ENCODE assay signal across 9 cellular contexts in the genomic region with DNA sequence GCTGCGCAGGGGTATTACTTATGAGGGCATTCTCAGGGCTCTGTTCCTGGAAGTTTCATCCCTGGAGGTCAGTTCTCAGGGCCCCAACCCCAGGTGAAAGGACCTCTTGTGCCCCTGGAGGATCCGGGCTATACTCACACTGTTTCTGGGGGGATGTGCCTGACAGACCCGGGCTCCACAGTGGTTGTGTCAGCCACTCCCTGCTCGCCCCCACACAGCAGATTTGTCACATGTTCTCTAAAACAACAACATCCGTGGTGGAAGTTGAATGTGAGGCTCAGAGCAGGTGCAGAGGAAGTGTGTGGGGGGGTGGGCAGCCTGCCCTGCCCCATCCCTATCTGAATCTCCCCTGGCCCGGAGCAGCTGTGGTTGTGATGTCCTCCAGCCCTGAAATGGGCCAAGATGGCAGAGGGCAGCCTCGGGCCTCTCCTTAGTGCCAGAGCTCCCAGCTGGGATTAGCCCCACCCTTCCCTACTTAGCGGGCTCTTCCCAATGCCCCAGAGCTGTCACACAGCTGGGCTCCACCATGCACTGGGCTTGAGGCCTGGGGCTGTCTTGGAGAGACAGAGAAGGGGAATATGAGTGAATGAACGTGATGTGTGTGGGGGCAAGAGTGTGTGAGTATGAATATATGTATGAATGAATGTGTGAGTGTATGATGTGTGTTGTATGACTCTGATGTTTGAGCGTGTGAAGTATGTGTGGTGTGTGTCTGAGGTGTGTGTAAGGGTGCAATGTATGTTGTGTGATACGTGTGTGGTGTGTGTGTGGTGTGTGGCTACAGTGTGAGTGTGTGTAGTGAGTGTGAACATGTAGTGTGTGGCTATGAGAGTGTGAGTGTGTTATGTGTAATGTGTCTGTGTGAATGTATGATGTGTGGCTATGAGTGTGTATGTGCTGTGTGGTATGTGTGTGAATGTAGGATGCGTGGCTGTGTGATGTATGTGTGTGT. TPM values are rescaled to one million over a fixed set of nuclear protein-coding genes. Genes with fewer than 3 reads are reported as not detected.
A peak's percentile ranks its signal among the peaks of the same experiment; 100 is the strongest.
DNase-seq lines count a peak whose midpoint lies in the region; ATAC-seq, FAIRE-seq and TF ChIP-seq lines count a peak whose summit lies in the region.
"Had no signal": no experiment of that assay in that cellular context is flagged by ENCODE, and none has a peak within 500 bp of the region (broad histone marks: within the 10 kb centered on the region; RNA-seq: fewer than 3 reads in every experiment).

No MANE protein-coding gene starts in this region.

- peak; percentile 23 for DNase-seq in GM19239 (ENCODE audit: insufficient read length, low spot score)
- peak; percentile 69 to 75 for DNase-seq in activated CD4-positive, alpha-beta T cell treated with anti-CD3 and anti-CD28 coated beads for 4 hours
- DNase-seq in upper lobe of left lung: peak in 1 of 2 donors; percentile 52
- DNase-seq in HTR-8/SVneo (ENCODE audit: insufficient read length, low spot score): no peak
- DNase-seq in NCI-H446 treated with DMSO at 0.1 percent for 48 hours (lab: John Stamatoyannopoulos, UW): no peak
- no peak for DNase-seq in AG08396 (ENCODE audit: low spot score)

- no peaks in the 10 kb centered on the region for H3K36me3 ChIP-seq in upper lobe of left lung

- peak overlapping the region; percentile 38 for H3K27ac ChIP-seq in layer of hippocampus (ENCODE audit: low read depth, low read length)
- H3K27ac ChIP-seq in upper lobe of left lung: peak overlapping the region; percentile 58 to 84 (median 77)

- ATAC-seq in HG03103 (IDR thresholded peaks at IDR 0.05; ENCODE audit: low read depth, unreplicated experiment): peak; percentile 39
- peak; percentile 13 to 18 for ATAC-seq in upper lobe of left lung (ENCODE audit: low FRiP score in 2 of 2)

- WGBS in upper lobe of left lung, 2 donors: 49 to 78% methylated on average over 5 to 12 of the region's 12 CpGs

- no peak for TF ChIP-seq CTCF in upper lobe of left lung (IDR thresholded peaks at IDR 0.05)

- no peak overlapping the region for H3K4me3 ChIP-seq in upper lobe of left lung

- no peaks in the 10 kb centered on the region for H3K9me3 ChIP-seq in upper lobe of left lung

- H3K27me3 ChIP-seq in layer of hippocampus (ENCODE audit: control insufficient read depth, insufficient read depth, low read length) (no peaks in the 10 kb centered on the region), upper lobe of left lung (no peaks in the 10 kb centered on the region)

- TF ChIP-seq EP300 in upper lobe of left lung (IDR thresholded peaks at IDR 0.05): no peak

- peak in 2 of 4 donors; percentile 19 to 44 for TF ChIP-seq POLR2A in upper lobe of left lung (IDR thresholded peaks at IDR 0.05)

- peaks cover 5 to 29% (median 24%) of the 10 kb centered on the region in 4 donors for H3K4me1 ChIP-seq in upper lobe of left lung

- FAIRE-seq in GM19239 (lab: Jason Lieb, UNC): peak; percentile 87
- no peak for FAIRE-seq in HTR-8/SVneo (lab: Jason Lieb, UNC)

RNA-seq across cellular contexts. Expression of a gene that starts 1.5 kb away (rescaled TPM):
- 10 to 100 TPM in 1 of 6 donors, 1 to 10 TPM in 5; 4.3 to 13.6 (median 7.2) TPM for total RNA-seq in upper lobe of left lung

RNA-seq across cellular contexts. Expression of a gene that starts 23.0 kb away (rescaled TPM):
- total RNA-seq in upper lobe of left lung: 1,000 to 10,000 TPM in 1 of 6 donors, 100 to 1,000 TPM in 5; 396 to 1,034 (median 618) TPM
- total RNA-seq: kidney epithelial cell had no signal

RNA-seq across cellular contexts. Expression of a gene that starts 26.0 kb away (rescaled TPM):
- total RNA-seq in upper lobe of left lung: under 1 TPM in 1 of 6 donors, not detected in 5; 0.24 TPM

RNA-seq across cellular contexts. Expression of a gene that starts 47.0 kb away (rescaled TPM):
- 1 to 10 TPM in 1 of 6 donors, not detected in 5; 7.3 TPM for total RNA-seq in upper lobe of left lung
- total RNA-seq: kidney epithelial cell had no signal

RNA-seq across cellular contexts. Expression of a gene that starts 57.9 kb away (rescaled TPM):
- not detected for total RNA-seq in upper lobe of left lung
- total RNA-seq: kidney epithelial cell had no signal

Comparison
In these comparisons a context has a peak if more than half of its experiments do, and no peak if none do; other contexts are left out.
1. DNase-seq: peak in GM19239 (single experiment) and activated CD4-positive, alpha-beta T cell treated with anti-CD3 and anti-CD28 coated beads for 4 hours (2 of 2); none in HTR-8/SVneo (single experiment), NCI-H446 treated with DMSO at 0.1 percent for 48 hours (single experiment) and AG08396 (single experiment).